In genomic region chr5:130077007-130077406, GRCh38 we compare ENCODE assay signal across 1 cellular context.
TF ChIP-seq lines count a peak whose summit lies in the region.

No MANE protein-coding gene starts in this region.

TF ChIP-seq in WTC11, 78 proteins besides CTCF, POLR2A, EP300 and RAD21 (continued from another document):
- no peak for TF ChIP-seq NFE2L1 (CRISPR knock-in tag; IDR thresholded peaks at IDR 0.05)
- TF ChIP-seq, protein P1, sequence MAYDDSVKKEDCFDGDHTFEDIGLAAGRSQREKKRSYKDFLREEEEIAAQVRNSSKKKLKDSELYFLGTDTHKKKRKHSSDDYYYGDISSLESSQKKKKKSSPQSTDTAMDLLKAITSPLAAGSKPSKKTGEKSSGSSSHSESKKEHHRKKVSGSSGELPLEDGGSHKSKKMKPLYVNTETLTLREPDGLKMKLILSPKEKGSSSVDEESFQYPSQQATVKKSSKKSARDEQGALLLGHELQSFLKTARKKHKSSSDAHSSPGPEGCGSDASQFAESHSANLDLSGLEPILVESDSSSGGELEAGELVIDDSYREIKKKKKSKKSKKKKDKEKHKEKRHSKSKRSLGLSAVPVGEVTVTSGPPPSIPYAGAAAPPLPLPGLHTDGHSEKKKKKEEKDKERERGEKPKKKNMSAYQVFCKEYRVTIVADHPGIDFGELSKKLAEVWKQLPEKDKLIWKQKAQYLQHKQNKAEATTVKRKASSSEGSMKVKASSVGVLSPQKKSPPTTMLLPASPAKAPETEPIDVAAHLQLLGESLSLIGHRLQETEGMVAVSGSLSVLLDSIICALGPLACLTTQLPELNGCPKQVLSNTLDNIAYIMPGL (CRISPR knock-in tag; IDR thresholded peaks at IDR 0.05) = no peak
- no peak for TF ChIP-seq ZNF138 (CRISPR knock-in tag; conservative IDR thresholded peaks at IDR 0.05)
- TF ChIP-seq JAZF1 (CRISPR knock-in tag; IDR thresholded peaks at IDR 0.05) = no peak
